ENCODE assay signal across 8 cellular contexts in the genomic region with DNA sequence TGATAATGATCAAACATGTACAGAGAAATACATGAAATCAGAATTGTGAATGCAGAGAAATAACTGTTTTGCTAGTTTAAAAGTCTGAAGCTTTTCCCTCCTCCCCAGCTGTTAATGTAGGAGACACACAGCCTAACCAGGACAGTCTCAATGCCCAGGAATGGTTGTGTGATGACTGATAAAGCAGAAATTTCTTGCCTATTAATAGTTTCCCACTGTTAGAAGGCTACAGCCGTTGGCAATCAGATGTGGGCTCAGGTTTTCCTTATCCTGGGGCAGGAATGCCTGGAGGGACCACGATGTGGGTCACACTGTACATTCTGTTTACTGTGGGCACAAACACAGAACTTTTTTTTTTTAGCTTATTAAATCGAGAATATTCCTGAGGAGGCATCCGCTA. TPM values are rescaled to one million over a fixed set of nuclear protein-coding genes. Genes with fewer than 3 reads are reported as not detected.
A peak's percentile ranks its signal among the peaks of the same experiment; 100 is the strongest.
DNase-seq lines count a peak whose midpoint lies in the region; ATAC-seq and TF ChIP-seq lines count a peak whose summit lies in the region.

No MANE protein-coding gene starts in this region.

- H3K9me3 ChIP-seq in CD4-positive, alpha-beta memory T cell (ENCODE audit: control insufficient read depth in 1 of 2, low read length in 2 of 2), result no peaks in the 10 kb centered on the region
- no peaks in the 10 kb centered on the region for H3K9me3 ChIP-seq in Panc1 (ENCODE audit: control insufficient read depth, insufficient read depth, low read depth, low read length)

- POLR2A ChIA-PET in CD4-positive, alpha-beta memory T cell (lab: Charles Lee; ENCODE audit: partially characterized antibody), result no interaction called here
- POLR2A ChIA-PET in Panc1 (lab: Charles Lee), result no interaction called here

- no peak for DNase-seq in CD4-positive, alpha-beta memory T cell
- DNase-seq in Panc1 (ENCODE audit: low read depth, low spot score) (no peak), neural crest cell (ENCODE audit: low read depth, low spot score) (no peak), LoVo (ENCODE audit: low spot score) (no peak)
- no peak for DNase-seq in effector memory CD8-positive, alpha-beta T cell
- no peak for DNase-seq in activated CD4-positive, alpha-beta T cell treated with anti-CD3 and anti-CD28 coated beads, Interleukin-2, amount 50 U/mL, for 1 hour

- H3K36me3 Mint-ChIP-seq in CD4-positive, alpha-beta memory T cell, result peaks cover 5 to 24% of the 10 kb centered on the region in 2 donors
- peaks cover 26% of the 10 kb centered on the region for H3K36me3 Mint-ChIP-seq in effector memory CD8-positive, alpha-beta T cell (ENCODE audit: insufficient read depth)
- H3K36me3 Mint-ChIP-seq in neural crest cell (ENCODE audit: low read depth), result no peaks in the 10 kb centered on the region

- BruUV-seq in Panc1 (replicated peaks; lab: Mats Ljungman, UMichigan), result no TSS peak

- H3K4me1 ChIP-seq in CD4-positive, alpha-beta memory T cell (ENCODE audit: insufficient read depth, low read length), result peaks cover 57% of the 10 kb centered on the region
- peaks cover 48% of the 10 kb centered on the region for H3K4me1 ChIP-seq in Panc1 (ENCODE audit: control insufficient read depth, insufficient read depth, low read length)

- H3K4me1 Mint-ChIP-seq in CD4-positive, alpha-beta memory T cell, result peaks cover 33 to 61% (median 47%) of the 10 kb centered on the region in 4 donors
- H3K4me1 Mint-ChIP-seq in effector memory CD8-positive, alpha-beta T cell (ENCODE audit: low read depth in 2 of 2), result peaks cover 21 to 31% of the 10 kb centered on the region in 2 donors
- peaks cover 47% of the 10 kb centered on the region for H3K4me1 Mint-ChIP-seq in neural crest cell

- intact Hi-C loops in CD4-positive, alpha-beta memory T cell (cut with micrococcal nuclease), result no loop called here
- intact Hi-C loops in Panc1 (cut with micrococcal nuclease; ENCODE audit: unreplicated experiment), result no loop called here

- H3K4me3 Mint-ChIP-seq in CD4-positive, alpha-beta memory T cell, result peak overlapping the region; percentile 79 to 90 (median 86)
- peak overlapping the region; percentile 86 to 97 for H3K4me3 Mint-ChIP-seq in effector memory CD8-positive, alpha-beta T cell
- peak overlapping the region; percentile 84 for H3K4me3 Mint-ChIP-seq in neural crest cell

- ATAC-seq in Panc1 (no peak), HG03378 (IDR thresholded peaks at IDR 0.05; ENCODE audit: unreplicated experiment) (no peak), HG02938 (IDR thresholded peaks at IDR 0.05; ENCODE audit: unreplicated experiment) (no peak)
- no peak for ATAC-seq in effector memory CD8-positive, alpha-beta T cell (replicated peaks)

- no peaks in the 10 kb centered on the region for H3K27me3 Mint-ChIP-seq in CD4-positive, alpha-beta memory T cell
- no peaks in the 10 kb centered on the region for H3K27me3 Mint-ChIP-seq in effector memory CD8-positive, alpha-beta T cell
- H3K27me3 Mint-ChIP-seq in neural crest cell (ENCODE audit: low read depth), result peaks cover 4% of the 10 kb centered on the region

- no peak overlapping the region for H3K4me3 ChIP-seq in CD4-positive, alpha-beta memory T cell (ENCODE audit: low read length in 2 of 2)
- H3K4me3 ChIP-seq in Panc1 (ENCODE audit: low read depth in 2 of 2, low read length in 2 of 2), result peak overlapping the region; percentile 21 to 27

- H3K36me3 ChIP-seq in CD4-positive, alpha-beta memory T cell (ENCODE audit: insufficient read depth, low read length), result peaks cover 6% of the 10 kb centered on the region
- peaks cover 13% of the 10 kb centered on the region for H3K36me3 ChIP-seq in Panc1 (ENCODE audit: control insufficient read depth, insufficient read depth, low read length)

- in situ Hi-C loops in Panc1 (cut with HindIII; ENCODE audit: low pct_unique_long_range_greater_than_20kb, low sequenced_read_pairs), result no loop called here

- CTCF ChIA-PET in CD4-positive, alpha-beta memory T cell (lab: Charles Lee; ENCODE audit: partially characterized antibody), result interaction anchor here (8.4 kb wide), 1 partner anchor 10 kb away, joined by 120 read pairs; no protein-coding TSS in a partner anchor
- CTCF ChIA-PET in Panc1 (lab: Charles Lee), result no interaction called here

- TF ChIP-seq CTCF in Panc1 (IDR thresholded peaks at IDR 0.05) (no peak), neural crest cell (conservative IDR thresholded peaks at IDR 0.05) (no peak)

- H3K27me3 ChIP-seq in CD4-positive, alpha-beta memory T cell (ENCODE audit: insufficient read depth, low read length), result no peaks in the 10 kb centered on the region
- H3K27me3 ChIP-seq in Panc1 (ENCODE audit: control insufficient read depth, insufficient read depth, low read length), result no peaks in the 10 kb centered on the region

- peak overlapping the region; percentile 73 to 89 (median 82) for H3K27ac Mint-ChIP-seq in CD4-positive, alpha-beta memory T cell
- peak overlapping the region; percentile 81 to 91 for H3K27ac Mint-ChIP-seq in effector memory CD8-positive, alpha-beta T cell
- H3K27ac Mint-ChIP-seq in neural crest cell (ENCODE audit: unreplicated experiment), result no peak overlapping the region

- no peak overlapping the region for H3K27ac ChIP-seq in CD4-positive, alpha-beta memory T cell (ENCODE audit: low read depth, low read length)
- peak overlapping the region; percentile 75 for H3K27ac ChIP-seq in Panc1 (ENCODE audit: low read length)

- H3K9me3 Mint-ChIP-seq in CD4-positive, alpha-beta memory T cell, result no peaks in the 10 kb centered on the region
- no peaks in the 10 kb centered on the region for H3K9me3 Mint-ChIP-seq in effector memory CD8-positive, alpha-beta T cell
- no peaks in the 10 kb centered on the region for H3K9me3 Mint-ChIP-seq in neural crest cell

RNA-seq across cellular contexts. Expression of a gene that starts 1.9 kb away (rescaled TPM):
- 10 to 100 TPM; 13.2 to 15.0 TPM for total RNA-seq in CD4-positive, alpha-beta memory T cell
- 1 to 10 TPM; 2.2 to 2.8 TPM for polyA plus RNA-seq in CD4-positive, alpha-beta memory T cell
- total RNA-seq in Panc1 (2021; ENCODE audit: unreplicated experiment) (7.9 TPM), neural crest cell (7.0 and 7.9 TPM in 2 replicates)
- polyA plus RNA-seq in Panc1 (2012; ENCODE audit: insufficient read length), result 5.1 TPM

RNA-seq across cellular contexts. Expression of a gene that starts 2.0 kb away (rescaled TPM):
- 10 to 100 TPM; 43.7 to 44.1 TPM for total RNA-seq in CD4-positive, alpha-beta memory T cell
- 10 to 100 TPM; 13.4 to 25.0 TPM for polyA plus RNA-seq in CD4-positive, alpha-beta memory T cell
- 24.4 TPM for total RNA-seq in Panc1 (2021; ENCODE audit: unreplicated experiment)
- polyA plus RNA-seq in Panc1 (2012; ENCODE audit: insufficient read length), result 8.7 TPM
- 47.9 and 49.9 TPM in 2 replicates for total RNA-seq in neural crest cell

RNA-seq across cellular contexts. Expression of a gene that starts 4.8 kb away (rescaled TPM):
- 1 to 10 TPM; 4.0 to 5.4 TPM for total RNA-seq in CD4-positive, alpha-beta memory T cell
- polyA plus RNA-seq in CD4-positive, alpha-beta memory T cell, result 1 to 10 TPM in 1 of 2 donors, under 1 TPM in 1; 0.91 to 1.6 TPM
- total RNA-seq in Panc1 (2021; ENCODE audit: unreplicated experiment) (39.7 TPM), neural crest cell (1.9 and 2.3 TPM in 2 replicates)
- 12.9 TPM for polyA plus RNA-seq in Panc1 (2012; ENCODE audit: insufficient read length)

RNA-seq across cellular contexts. Expression of a gene that starts 20.0 kb away (rescaled TPM):
- total RNA-seq in CD4-positive, alpha-beta memory T cell, result 1 to 10 TPM; 4.1 to 4.4 TPM
- polyA plus RNA-seq in CD4-positive, alpha-beta memory T cell, result under 1 TPM in 1 of 2 donors, not detected in 1; 0.55 TPM
- total RNA-seq in Panc1 (2021; ENCODE audit: unreplicated experiment), result 0.46 TPM
- 0.13 TPM for polyA plus RNA-seq in Panc1 (2012; ENCODE audit: insufficient read length)
- 0.86 and 0.89 TPM in 2 replicates for total RNA-seq in neural crest cell

Comparison
In these comparisons a context has a peak if more than half of its experiments do, and no peak if none do; other contexts are left out.
1. H3K4me3 ChIP-seq: peak in Panc1 (2 of 2); none in CD4-positive, alpha-beta memory T cell (0 of 2).
2. Peak in every context shown above with its lines, with median percentiles within 50 percentile points of each other: H3K4me3 Mint-ChIP-seq.